In genomic region chr1:2416403-2416802, GRCh38 we compare ENCODE assay signal across 11 cellular contexts. TPM values are rescaled to one million over a fixed set of nuclear protein-coding genes. Genes with fewer than 3 reads are reported as not detected.
DNase-seq lines count a peak whose midpoint lies in the region; ATAC-seq, FAIRE-seq and TF ChIP-seq lines count a peak whose summit lies in the region.
"Had no signal": no experiment of that assay in that cellular context is flagged by ENCODE, and none has a peak within 500 bp of the region (broad histone marks: within the 10 kb centered on the region; RNA-seq: fewer than 3 reads in every experiment).

No MANE protein-coding gene starts in this region.

- H3K9me3 ChIP-seq in HepG2 (ENCODE audit: low read length) (no peaks in the 10 kb centered on the region), right lobe of liver (no peaks in the 10 kb centered on the region), upper lobe of right lung (no peaks in the 10 kb centered on the region)
- H3K9me3 ChIP-seq: right atrium auricular region had no signal

- H3K27me3 ChIP-seq in HepG2 (ENCODE audit: control insufficient read depth in 1 of 2, insufficient read depth in 2 of 2, low read length in 2 of 2) (peaks cover 9 to 54% of the 10 kb centered on the region in 2 experiments), right lobe of liver (no peaks in the 10 kb centered on the region), upper lobe of right lung (peaks cover 34% of the 10 kb centered on the region)
- H3K27me3 ChIP-seq: right atrium auricular region had no signal

- in situ Hi-C loops in HepG2 (cut with HindIII; ENCODE audit: extremely low pct_ligation_motif_present, low pct_unique_long_range_greater_than_20kb), result no loop called here

- no peak overlapping the region for H3K4me2 ChIP-seq in HepG2 (ENCODE audit: low read depth, low read length)

- no peaks in the 10 kb centered on the region for H3K36me3 ChIP-seq in HepG2 (replicated peaks in 1 of 2; ENCODE audit: control insufficient read depth in 1 of 2, insufficient read depth in 2 of 2, low read length in 2 of 2)
- no peaks in the 10 kb centered on the region for H3K36me3 ChIP-seq in right lobe of liver
- H3K36me3 ChIP-seq in upper lobe of right lung, result no peaks in the 10 kb centered on the region
- H3K36me3 ChIP-seq: right atrium auricular region had no signal

- WGBS in HepG2 (ENCODE audit: low lambda C conversion rate), result 23% methylated on average over 9 of the region's 12 CpGs
- 45% methylated on average over 8 of the region's 12 CpGs for WGBS in right lobe of liver (ENCODE audit: insufficient coverage, low coverage, low lambda C conversion rate, missing lambda C conversion rate)

- TF ChIP-seq CTCF in HepG2 (CRISPR knock-in tag; IDR thresholded peaks at IDR 0.05) (no peak), right lobe of liver (IDR thresholded peaks at IDR 0.05) (no peak), upper lobe of right lung (IDR thresholded peaks at IDR 0.05) (no peak)

- peaks cover 10% of the 10 kb centered on the region for H3K79me2 ChIP-seq in HepG2 (ENCODE audit: insufficient read depth, low read length)

- H3K27ac ChIP-seq in HepG2 (ENCODE audit: extremely low read length, insufficient read depth, low read length) (no peak overlapping the region), right lobe of liver (no peak overlapping the region), upper lobe of right lung (no peak overlapping the region)
- H3K27ac ChIP-seq: right atrium auricular region had no signal

- FAIRE-seq in HepG2 (lab: Jason Lieb, UNC), result no peak
- FAIRE-seq: islet of Langerhans had no signal

- ATAC-seq in HepG2 (no peak), right lobe of liver (no peak), upper lobe of right lung (no peak)

- H3K4me3 ChIP-seq in HepG2 (replicated peaks in 1 of 3; ENCODE audit: insufficient read depth in 1 of 3, low read depth in 2 of 3, low read length in 3 of 3), result no peak overlapping the region
- no peak overlapping the region for H3K4me3 ChIP-seq in right lobe of liver
- peak overlapping the region; percentile 21 for H3K4me3 ChIP-seq in upper lobe of right lung
- H3K4me3 ChIP-seq: right atrium auricular region had no signal

- TF ChIP-seq EP300 in HepG2 (IDR thresholded peaks at IDR 0.05; ENCODE audit: low read depth in 2 of 2, low read length in 2 of 2) (no peak), HepG2 (CRISPR knock-in tag; IDR thresholded peaks at IDR 0.05; ENCODE audit: borderline replicate concordance) (no peak)

- H3K9ac ChIP-seq in HepG2 (ENCODE audit: insufficient read depth, low read depth, low read length), result no peak overlapping the region

- no peak for TF ChIP-seq RAD21 in HepG2 (CRISPR knock-in tag; IDR thresholded peaks at IDR 0.05)

- TF ChIP-seq POLR2A in HepG2 (IDR thresholded peaks at IDR 0.05; ENCODE audit: insufficient read depth in 1 of 2, low read depth in 2 of 2, low read length in 2 of 2) (no peak), right lobe of liver (IDR thresholded peaks at IDR 0.05) (no peak)

- POLR2A ChIA-PET in HepG2 (lab: Yijun Ruan, JAX), result no interaction called here

- H3K4me1 ChIP-seq in HepG2 (ENCODE audit: insufficient read depth, low read length), result peaks cover 25% of the 10 kb centered on the region
- H3K4me1 ChIP-seq in right lobe of liver, result peaks cover 0 to 19% (median 8%) of the 10 kb centered on the region in 4 donors
- H3K4me1 ChIP-seq in upper lobe of right lung, result peaks cover 19% of the 10 kb centered on the region

- no peak for DNase-seq in HepG2 (ENCODE audit: low spot score)
- no peak for DNase-seq in right lobe of liver
- peak; percentile 44 to 61 for DNase-seq in activated CD4-positive, alpha-beta T cell treated with anti-CD3 and anti-CD28 coated beads, Interleukin-2, amount 50 U/mL, for 48 hours
- DNase-seq in germinal center (ENCODE audit: low spot score), result peak; percentile 15
- no peak for DNase-seq in upper lobe of right lung
- no peak for DNase-seq in mesenteric fat pad (ENCODE audit: low spot score)
- no peak for DNase-seq in cerebellar nuclear complex (lab: John Stamatoyannopoulos, UW)
- no peak for DNase-seq in NCI-H1930 (lab: John Stamatoyannopoulos, UW)
- DNase-seq: HFFc6 had no signal

- no peaks in the 10 kb centered on the region for H4K20me1 ChIP-seq in HepG2 (ENCODE audit: insufficient read depth, low read length)

- CTCF ChIA-PET in HepG2 (lab: Yijun Ruan, JAX; ENCODE audit: low intra/inter-chr PET ratio, low total read pairs), result no interaction called here

- intact Hi-C loops in HepG2 (cut with micrococcal nuclease; ENCODE audit: unreplicated experiment), result no loop called here
- intact Hi-C loops in right lobe of liver (cut with DNase I), result loop anchor here in 1 of 2 donors (5.0 kb wide), 1 partner anchor 131 kb away; no protein-coding TSS in a partner anchor
- intact Hi-C loops in upper lobe of right lung (cut with DNase I), result loop anchor here (10.0 kb wide), 3 partner anchors 128 to 378 kb away; no protein-coding TSS in a partner anchor

- BruUV-seq in HepG2 (replicated peaks; lab: Mats Ljungman, UMichigan), result no TSS peak

- H2AFZ ChIP-seq in HepG2 (ENCODE audit: low read length), result no peak overlapping the region

RNA-seq across cellular contexts. Expression of gene PEX10, which starts 4.0 kb away (rescaled TPM):
- total RNA-seq in HepG2 (2016; rRNA removed; fragmentation: Illumina TruSeq; extraction: Trizol) (38.3 and 39.6 TPM in 2 replicates), right lobe of liver (10 to 100 TPM in 3 of 6 experiments, 1 to 10 TPM in 3; 7.4 to 24.3 (median 10.5) TPM), upper lobe of right lung (14.6 TPM), mesenteric fat pad (23.9 TPM)
- total RNA-seq in HepG2 (2016; cell fraction: cytosol; rRNA removed; fragmentation: Illumina TruSeq; extraction: Trizol; ENCODE audit: low read depth), result 20.2 and 25.8 TPM in 2 replicates
- 37.8 and 38.9 TPM in 2 replicates for total RNA-seq in HepG2 (2016; cell fraction: insoluble cytoplasmic fraction; rRNA removed; fragmentation: Illumina TruSeq; extraction: Trizol)
- total RNA-seq in HepG2 (2016; cell fraction: membrane; rRNA removed; fragmentation: Illumina TruSeq; extraction: Trizol), result 53.4 and 59.7 TPM in 2 replicates
- total RNA-seq in HepG2 (2016; cell fraction: nucleus; rRNA removed; fragmentation: Illumina TruSeq; extraction: Trizol), result 27.1 and 27.5 TPM in 2 replicates
- 16.1 and 21.0 TPM in 2 replicates for polyA plus RNA-seq in HepG2 (2011; rRNA removed)
- polyA plus RNA-seq in HepG2 (2011; cell fraction: cytosol; rRNA removed), result 16.3 and 20.9 TPM in 2 replicates
- polyA plus RNA-seq in HepG2 (2011; cell fraction: nucleus; rRNA removed), result 49.0 and 57.5 TPM in 2 replicates
- 13.3 and 14.5 TPM in 2 replicates for polyA plus RNA-seq in HepG2 (2012)
- 27.1 and 37.0 TPM in 2 replicates for polyA plus RNA-seq in HepG2 (2016; cell fraction: cytosol; fragmentation: Illumina TruSeq; extraction: Trizol; ENCODE audit: low read depth)
- polyA plus RNA-seq in HepG2 (2016; cell fraction: insoluble cytoplasmic fraction; fragmentation: Illumina TruSeq; extraction: Trizol; ENCODE audit: low read depth), result 36.5 and 40.8 TPM in 2 replicates
- 47.4 and 49.9 TPM in 2 replicates for polyA plus RNA-seq in HepG2 (2016; cell fraction: membrane; fragmentation: Illumina TruSeq; extraction: Trizol; ENCODE audit: low read depth)
- 44.7 and 46.3 TPM in 2 replicates for polyA plus RNA-seq in HepG2 (2016; cell fraction: nucleus; fragmentation: Illumina TruSeq; extraction: Trizol; ENCODE audit: insufficient read depth, low read depth)
- 15.3 and 46.5 TPM in 2 replicates for polyA minus RNA-seq in HepG2 (2011; rRNA and poly(A)+ RNA removed; ENCODE audit: low replicate concordance)
- 9.7 and 12.0 TPM in 2 replicates for polyA minus RNA-seq in HepG2 (2011; cell fraction: cytosol; rRNA and poly(A)+ RNA removed)
- 18.4 and 20.1 TPM in 2 replicates for polyA minus RNA-seq in HepG2 (2011; cell fraction: nucleus; rRNA and poly(A)+ RNA removed)

RNA-seq across cellular contexts. Expression of gene RER1, which starts 24.8 kb away (rescaled TPM):
- total RNA-seq in HepG2 (2016; rRNA removed; fragmentation: Illumina TruSeq; extraction: Trizol) (83.9 and 128 TPM in 2 replicates), right lobe of liver (100 to 1,000 TPM in 4 of 6 experiments, 10 to 100 TPM in 2; 76.5 to 166 (median 122) TPM), upper lobe of right lung (118 TPM), mesenteric fat pad (157 TPM)
- total RNA-seq in HepG2 (2016; cell fraction: cytosol; rRNA removed; fragmentation: Illumina TruSeq; extraction: Trizol; ENCODE audit: low read depth), result 51.3 and 72.8 TPM in 2 replicates
- total RNA-seq in HepG2 (2016; cell fraction: insoluble cytoplasmic fraction; rRNA removed; fragmentation: Illumina TruSeq; extraction: Trizol), result 89.5 and 137 TPM in 2 replicates
- 77.4 and 86.1 TPM in 2 replicates for total RNA-seq in HepG2 (2016; cell fraction: membrane; rRNA removed; fragmentation: Illumina TruSeq; extraction: Trizol)
- total RNA-seq in HepG2 (2016; cell fraction: nucleus; rRNA removed; fragmentation: Illumina TruSeq; extraction: Trizol), result 76.0 and 95.5 TPM in 2 replicates
- polyA plus RNA-seq in HepG2 (2011; rRNA removed), result 135 and 164 TPM in 2 replicates
- 82.7 and 131 TPM in 2 replicates for polyA plus RNA-seq in HepG2 (2011; cell fraction: cytosol; rRNA removed)
- polyA plus RNA-seq in HepG2 (2011; cell fraction: nucleus; rRNA removed), result 155 and 197 TPM in 2 replicates
- 64.5 and 73.8 TPM in 2 replicates for polyA plus RNA-seq in HepG2 (2012)
- polyA plus RNA-seq in HepG2 (2016; cell fraction: cytosol; fragmentation: Illumina TruSeq; extraction: Trizol; ENCODE audit: low read depth), result 84.3 and 98.6 TPM in 2 replicates
- polyA plus RNA-seq in HepG2 (2016; cell fraction: insoluble cytoplasmic fraction; fragmentation: Illumina TruSeq; extraction: Trizol; ENCODE audit: low read depth), result 87.8 and 97.0 TPM in 2 replicates
- 69.1 and 85.3 TPM in 2 replicates for polyA plus RNA-seq in HepG2 (2016; cell fraction: membrane; fragmentation: Illumina TruSeq; extraction: Trizol; ENCODE audit: low read depth)
- polyA plus RNA-seq in HepG2 (2016; cell fraction: nucleus; fragmentation: Illumina TruSeq; extraction: Trizol; ENCODE audit: insufficient read depth, low read depth), result 191 and 194 TPM in 2 replicates
- 95.9 and 234 TPM in 2 replicates for polyA minus RNA-seq in HepG2 (2011; rRNA and poly(A)+ RNA removed; ENCODE audit: low replicate concordance)
- 32.9 and 45.5 TPM in 2 replicates for polyA minus RNA-seq in HepG2 (2011; cell fraction: cytosol; rRNA and poly(A)+ RNA removed)
- 23.3 and 29.3 TPM in 2 replicates for polyA minus RNA-seq in HepG2 (2011; cell fraction: nucleus; rRNA and poly(A)+ RNA removed)

RNA-seq across cellular contexts. Expression of gene MORN1, which starts 25.0 kb away (rescaled TPM):
- total RNA-seq in HepG2 (2016; rRNA removed; fragmentation: Illumina TruSeq; extraction: Trizol), result 3.9 and 6.5 TPM in 2 replicates
- total RNA-seq in HepG2 (2016; cell fraction: cytosol; rRNA removed; fragmentation: Illumina TruSeq; extraction: Trizol; ENCODE audit: low read depth), result 1.5 and 2.2 TPM in 2 replicates
- total RNA-seq in HepG2 (2016; cell fraction: insoluble cytoplasmic fraction; rRNA removed; fragmentation: Illumina TruSeq; extraction: Trizol), result 3.5 and 5.4 TPM in 2 replicates
- total RNA-seq in HepG2 (2016; cell fraction: membrane; rRNA removed; fragmentation: Illumina TruSeq; extraction: Trizol), result 1.7 and 1.8 TPM in 2 replicates
- 6.4 and 6.8 TPM in 2 replicates for total RNA-seq in HepG2 (2016; cell fraction: nucleus; rRNA removed; fragmentation: Illumina TruSeq; extraction: Trizol)
- polyA plus RNA-seq in HepG2 (2011; rRNA removed), result 2.6 and 3.1 TPM in 2 replicates
- polyA plus RNA-seq in HepG2 (2011; cell fraction: cytosol; rRNA removed), result 2.5 and 3.1 TPM in 2 replicates
- 7.8 and 8.8 TPM in 2 replicates for polyA plus RNA-seq in HepG2 (2011; cell fraction: nucleus; rRNA removed)
- polyA plus RNA-seq in HepG2 (2012), result 1.3 and 1.7 TPM in 2 replicates
- 0.84 and 1.9 TPM in 2 replicates for polyA plus RNA-seq in HepG2 (2016; cell fraction: cytosol; fragmentation: Illumina TruSeq; extraction: Trizol; ENCODE audit: low read depth)
- polyA plus RNA-seq in HepG2 (2016; cell fraction: insoluble cytoplasmic fraction; fragmentation: Illumina TruSeq; extraction: Trizol; ENCODE audit: low read depth), result 2.3 and 3.3 TPM in 2 replicates
- polyA plus RNA-seq in HepG2 (2016; cell fraction: membrane; fragmentation: Illumina TruSeq; extraction: Trizol; ENCODE audit: low read depth), result 0.73 and 1.3 TPM in 2 replicates
- polyA plus RNA-seq in HepG2 (2016; cell fraction: nucleus; fragmentation: Illumina TruSeq; extraction: Trizol; ENCODE audit: insufficient read depth, low read depth), result 8.2 and 9.2 TPM in 2 replicates
- 6.7 and 28.4 TPM in 2 replicates for polyA minus RNA-seq in HepG2 (2011; rRNA and poly(A)+ RNA removed; ENCODE audit: low replicate concordance)
- 1.3 and 3.0 TPM in 2 replicates for polyA minus RNA-seq in HepG2 (2011; cell fraction: cytosol; rRNA and poly(A)+ RNA removed)
- polyA minus RNA-seq in HepG2 (2011; cell fraction: nucleus; rRNA and poly(A)+ RNA removed), result 7.5 and 8.9 TPM in 2 replicates
- total RNA-seq in right lobe of liver, result 1 to 10 TPM; 3.1 to 7.1 (median 4.5) TPM
- 9.0 TPM for total RNA-seq in upper lobe of right lung
- 4.4 TPM for total RNA-seq in mesenteric fat pad

RNA-seq across cellular contexts. Expression of gene PLCH2, which starts 59.7 kb away (rescaled TPM):
- 0.14 and 0.15 TPM in 2 replicates for total RNA-seq in HepG2 (2016; rRNA removed; fragmentation: Illumina TruSeq; extraction: Trizol)
- total RNA-seq in HepG2 (2016; cell fraction: cytosol; rRNA removed; fragmentation: Illumina TruSeq; extraction: Trizol; ENCODE audit: low read depth), result under 0.01 TPM in 1 of 2 replicates, not detected in the other
- 0.12 and 0.22 TPM in 2 replicates for total RNA-seq in HepG2 (2016; cell fraction: insoluble cytoplasmic fraction; rRNA removed; fragmentation: Illumina TruSeq; extraction: Trizol)
- 0.06 and 0.10 TPM in 2 replicates for total RNA-seq in HepG2 (2016; cell fraction: membrane; rRNA removed; fragmentation: Illumina TruSeq; extraction: Trizol)
- 0.19 and 0.22 TPM in 2 replicates for total RNA-seq in HepG2 (2016; cell fraction: nucleus; rRNA removed; fragmentation: Illumina TruSeq; extraction: Trizol)
- polyA plus RNA-seq in HepG2 (2011; rRNA removed), result 0.67 and 1.3 TPM in 2 replicates
- 0.32 and 0.78 TPM in 2 replicates for polyA plus RNA-seq in HepG2 (2011; cell fraction: cytosol; rRNA removed)
- polyA plus RNA-seq in HepG2 (2011; cell fraction: nucleus; rRNA removed), result 6.0 and 6.1 TPM in 2 replicates
- 0.11 and 0.15 TPM in 2 replicates for polyA plus RNA-seq in HepG2 (2012)
- 0.05 TPM in 1 of 2 replicates, not detected in the other for polyA plus RNA-seq in HepG2 (2016; cell fraction: cytosol; fragmentation: Illumina TruSeq; extraction: Trizol; ENCODE audit: low read depth)
- 0.10 and 0.20 TPM in 2 replicates for polyA plus RNA-seq in HepG2 (2016; cell fraction: insoluble cytoplasmic fraction; fragmentation: Illumina TruSeq; extraction: Trizol; ENCODE audit: low read depth)
- polyA plus RNA-seq in HepG2 (2016; cell fraction: membrane; fragmentation: Illumina TruSeq; extraction: Trizol; ENCODE audit: low read depth), result 0.07 TPM in 1 of 2 replicates, not detected in the other
- polyA plus RNA-seq in HepG2 (2016; cell fraction: nucleus; fragmentation: Illumina TruSeq; extraction: Trizol; ENCODE audit: insufficient read depth, low read depth), result 0.37 and 0.83 TPM in 2 replicates
- 1.2 TPM in 1 of 2 replicates, not detected in the other for polyA minus RNA-seq in HepG2 (2011; rRNA and poly(A)+ RNA removed; ENCODE audit: low replicate concordance)
- 0.20 TPM in 1 of 2 replicates, not detected in the other for polyA minus RNA-seq in HepG2 (2011; cell fraction: cytosol; rRNA and poly(A)+ RNA removed)
- 0.90 and 1.2 TPM in 2 replicates for polyA minus RNA-seq in HepG2 (2011; cell fraction: nucleus; rRNA and poly(A)+ RNA removed)
- 1 to 10 TPM in 5 of 6 experiments, under 1 TPM in 1; 0.37 to 4.6 (median 2.3) TPM for total RNA-seq in right lobe of liver
- total RNA-seq in upper lobe of right lung, result 2.4 TPM
- total RNA-seq in mesenteric fat pad, result 0.55 TPM

Comparison
In these comparisons a context has a peak if more than half of its experiments do, and no peak if none do; other contexts are left out.
1. DNase-seq: peak in activated CD4-positive, alpha-beta T cell treated with anti-CD3 and anti-CD28 coated beads, Interleukin-2, amount 50 U/mL, for 48 hours (2 of 2) and germinal center (single experiment); none in HepG2 (single experiment), right lobe of liver (0 of 3), upper lobe of right lung (single experiment), mesenteric fat pad (single experiment), cerebellar nuclear complex (0 of 2) and NCI-H1930 (0 of 2).